ENCODE assay signal across 1 cellular context in the genomic region with DNA sequence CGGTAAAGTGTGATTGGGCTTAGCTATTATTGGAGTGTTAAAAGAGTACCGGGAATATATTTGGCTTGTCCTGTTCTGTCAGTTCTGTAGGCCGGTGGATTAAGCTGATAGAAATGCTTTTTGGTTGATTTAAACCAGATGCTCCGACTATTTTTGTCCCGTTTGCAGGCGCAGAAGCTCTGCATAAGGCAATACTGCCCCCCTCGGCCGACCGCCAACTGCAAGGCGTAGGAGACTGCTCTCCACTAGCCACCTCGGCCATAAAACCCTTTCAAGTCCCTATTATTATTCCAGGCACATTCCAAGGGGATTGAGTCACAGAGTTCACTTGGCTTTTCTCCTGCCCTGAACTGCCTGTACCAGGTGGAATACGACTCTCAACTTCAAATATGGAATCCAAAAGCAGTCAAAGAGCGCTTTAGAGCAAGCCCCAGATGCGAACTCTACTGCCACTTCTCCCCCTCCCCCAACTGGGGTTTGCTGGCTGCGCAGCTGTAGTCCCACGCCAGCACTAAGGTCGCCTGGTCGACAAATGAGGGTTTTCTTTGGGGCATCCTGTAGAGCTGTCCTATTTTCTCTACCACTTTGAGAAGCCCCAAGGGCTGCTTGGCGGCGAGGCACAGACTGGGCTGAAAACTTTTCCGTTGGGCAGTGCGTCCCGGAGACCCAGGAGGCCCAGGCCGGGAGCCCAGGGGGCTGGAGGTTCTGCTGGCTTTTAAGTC.
TF ChIP-seq lines count a peak whose summit lies in the region.

No MANE protein-coding gene starts in this region.

TF ChIP-seq in SK-N-SH treated with all-trans-retinoic acid at 6 μM for 48 hours, 23 proteins besides CTCF, POLR2A, EP300 and RAD21 (continued from another document):
- TF ChIP-seq, protein P1, sequence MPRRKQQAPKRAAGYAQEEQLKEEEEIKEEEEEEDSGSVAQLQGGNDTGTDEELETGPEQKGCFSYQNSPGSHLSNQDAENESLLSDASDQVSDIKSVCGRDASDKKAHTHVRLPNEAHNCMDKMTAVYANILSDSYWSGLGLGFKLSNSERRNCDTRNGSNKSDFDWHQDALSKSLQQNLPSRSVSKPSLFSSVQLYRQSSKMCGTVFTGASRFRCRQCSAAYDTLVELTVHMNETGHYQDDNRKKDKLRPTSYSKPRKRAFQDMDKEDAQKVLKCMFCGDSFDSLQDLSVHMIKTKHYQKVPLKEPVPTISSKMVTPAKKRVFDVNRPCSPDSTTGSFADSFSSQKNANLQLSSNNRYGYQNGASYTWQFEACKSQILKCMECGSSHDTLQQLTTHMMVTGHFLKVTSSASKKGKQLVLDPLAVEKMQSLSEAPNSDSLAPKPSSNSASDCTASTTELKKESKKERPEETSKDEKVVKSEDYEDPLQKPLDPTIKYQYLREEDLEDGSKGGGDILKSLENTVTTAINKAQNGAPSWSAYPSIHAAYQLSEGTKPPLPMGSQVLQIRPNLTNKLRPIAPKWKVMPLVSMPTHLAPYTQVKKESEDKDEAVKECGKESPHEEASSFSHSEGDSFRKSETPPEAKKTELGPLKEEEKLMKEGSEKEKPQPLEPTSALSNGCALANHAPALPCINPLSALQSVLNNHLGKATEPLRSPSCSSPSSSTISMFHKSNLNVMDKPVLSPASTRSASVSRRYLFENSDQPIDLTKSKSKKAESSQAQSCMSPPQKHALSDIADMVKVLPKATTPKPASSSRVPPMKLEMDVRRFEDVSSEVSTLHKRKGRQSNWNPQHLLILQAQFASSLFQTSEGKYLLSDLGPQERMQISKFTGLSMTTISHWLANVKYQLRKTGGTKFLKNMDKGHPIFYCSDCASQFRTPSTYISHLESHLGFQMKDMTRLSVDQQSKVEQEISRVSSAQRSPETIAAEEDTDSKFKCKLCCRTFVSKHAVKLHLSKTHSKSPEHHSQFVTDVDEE (CRISPR knock-in tag; IDR thresholded peaks at IDR 0.05) = peak; percentile 26; the same call in 1 of the 2 replicates
- no peak for TF ChIP-seq SNAI2 (CRISPR knock-in tag; IDR thresholded peaks at IDR 0.05)
- no peak for TF ChIP-seq ZNF8 (CRISPR knock-in tag; IDR thresholded peaks at IDR 0.05)
- TF ChIP-seq ISL1 (CRISPR knock-in tag; IDR thresholded peaks at IDR 0.05) = peak; percentile 29; the same call in 1 of the 2 replicates
- no peak for TF ChIP-seq ZNF70 (CRISPR knock-in tag; IDR thresholded peaks at IDR 0.05)
- TF ChIP-seq RARB (CRISPR knock-in tag; IDR thresholded peaks at IDR 0.05) = 0 out of 2 replicates have a peak, but pooled peaks have one; percentile 36
- no peak for TF ChIP-seq BACH2 (CRISPR knock-in tag; IDR thresholded peaks at IDR 0.05; ENCODE audit: borderline replicate concordance)
- TF ChIP-seq GLIS3 (CRISPR knock-in tag; IDR thresholded peaks at IDR 0.05) = 0 out of 2 replicates have a peak, but pooled peaks have one; percentile 22
- TF ChIP-seq, protein P2, sequence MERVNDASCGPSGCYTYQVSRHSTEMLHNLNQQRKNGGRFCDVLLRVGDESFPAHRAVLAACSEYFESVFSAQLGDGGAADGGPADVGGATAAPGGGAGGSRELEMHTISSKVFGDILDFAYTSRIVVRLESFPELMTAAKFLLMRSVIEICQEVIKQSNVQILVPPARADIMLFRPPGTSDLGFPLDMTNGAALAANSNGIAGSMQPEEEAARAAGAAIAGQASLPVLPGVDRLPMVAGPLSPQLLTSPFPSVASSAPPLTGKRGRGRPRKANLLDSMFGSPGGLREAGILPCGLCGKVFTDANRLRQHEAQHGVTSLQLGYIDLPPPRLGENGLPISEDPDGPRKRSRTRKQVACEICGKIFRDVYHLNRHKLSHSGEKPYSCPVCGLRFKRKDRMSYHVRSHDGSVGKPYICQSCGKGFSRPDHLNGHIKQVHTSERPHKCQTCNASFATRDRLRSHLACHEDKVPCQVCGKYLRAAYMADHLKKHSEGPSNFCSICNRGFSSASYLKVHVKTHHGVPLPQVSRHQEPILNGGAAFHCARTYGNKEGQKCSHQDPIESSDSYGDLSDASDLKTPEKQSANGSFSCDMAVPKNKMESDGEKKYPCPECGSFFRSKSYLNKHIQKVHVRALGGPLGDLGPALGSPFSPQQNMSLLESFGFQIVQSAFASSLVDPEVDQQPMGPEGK (CRISPR knock-in tag; IDR thresholded peaks at IDR 0.05; ENCODE audit: borderline replicate concordance) = no peak
